In genomic region chr1:60920561-60920960, GRCh38 we compare ENCODE assay signal across 22 cellular contexts.
DNase-seq lines count a peak whose midpoint lies in the region; ATAC-seq and TF ChIP-seq lines count a peak whose summit lies in the region.
"Had no signal": no experiment of that assay in that cellular context is flagged by ENCODE, and none has a peak within 500 bp of the region (broad histone marks: within the 10 kb centered on the region; RNA-seq: fewer than 3 reads in every experiment).

No MANE protein-coding gene starts in this region.

- H3K4me3 ChIP-seq in BE2C (ENCODE audit: low read depth, low read length) (no peak overlapping the region), ectodermal cell (ENCODE audit: insufficient read depth, low read depth, low read length) (no peak overlapping the region), mesendoderm (ENCODE audit: low read length) (no peak overlapping the region)
- H3K4me3 ChIP-seq: A549, BLaER1, GM12878, GM23338, HAP-1 had no signal

- H4K5ac ChIP-seq in mesendoderm (ENCODE audit: low read length): no peak overlapping the region

- no peak overlapping the region for H2BK120ac ChIP-seq in mesendoderm (ENCODE audit: low read depth, low read length)

- 72 to 73% methylated on average over 2 of the region's 2 CpGs for WGBS in ectodermal cell, 2 experiments
- WGBS in mesendoderm (ENCODE audit: extremely low coverage, insufficient coverage, low lambda C conversion rate): no CpG with 5 or more reads among the region's 2 CpGs

- no peak overlapping the region for H3K4ac ChIP-seq in mesendoderm (ENCODE audit: low read depth, low read length)

- H3K36me3 ChIP-seq in BE2C (no peaks in the 10 kb centered on the region), ectodermal cell (ENCODE audit: control insufficient read depth, insufficient read depth, low read length) (no peaks in the 10 kb centered on the region), mesendoderm (ENCODE audit: control insufficient read depth, insufficient read depth, low read length) (no peaks in the 10 kb centered on the region)
- H3K36me3 ChIP-seq: BLaER1, HAP-1 had no signal

- H3K79me1 ChIP-seq in mesendoderm (ENCODE audit: low read length): no peaks in the 10 kb centered on the region

- H3K79me2 ChIP-seq in mesendoderm (ENCODE audit: control insufficient read depth, insufficient read depth, low read length): no peaks in the 10 kb centered on the region

- peak overlapping the region; percentile 36 for H3K27ac ChIP-seq in ectodermal cell (ENCODE audit: insufficient read depth, low read depth, low read length, poor library complexity, severe bottlenecking)
- H3K27ac ChIP-seq in mesendoderm (ENCODE audit: low read depth, low read length): no peak overlapping the region
- H3K27ac ChIP-seq: A549, BLaER1, C4-2B had no signal

- no peak overlapping the region for H2BK5ac ChIP-seq in mesendoderm (ENCODE audit: low read length)

- intact Hi-C loops in activated naive CD4-positive, alpha-beta T cell treated with anti-CD3 and anti-CD28 coated beads for 36 hours (cut with micrococcal nuclease): no loop called here

- H3K27ac Mint-ChIP-seq in activated naive CD4-positive, alpha-beta T cell treated with anti-CD3 and anti-CD28 coated beads for 36 hours: no peak overlapping the region
- H3K27ac Mint-ChIP-seq: CD4-positive, CD25-positive, alpha-beta regulatory T cell; CD8-positive, alpha-beta T cell; GM23338; HFFc6 had no signal

- no peak overlapping the region for H4K8ac ChIP-seq in mesendoderm (ENCODE audit: low read depth, low read length)

- no peak overlapping the region for H2BK15ac ChIP-seq in mesendoderm (replicated peaks; ENCODE audit: low read depth)

- no peaks in the 10 kb centered on the region for H3K36me3 Mint-ChIP-seq in activated naive CD4-positive, alpha-beta T cell treated with anti-CD3 and anti-CD28 coated beads for 36 hours (ENCODE audit: low read depth)
- H3K36me3 Mint-ChIP-seq: CD4-positive, CD25-positive, alpha-beta regulatory T cell; CD8-positive, alpha-beta T cell had no signal

- H3K4me2 ChIP-seq in mesendoderm (ENCODE audit: low read length): no peak overlapping the region
- H3K4me2 ChIP-seq: A549, BLaER1, GM23338 had no signal

- H3K27me3 Mint-ChIP-seq in activated naive CD4-positive, alpha-beta T cell treated with anti-CD3 and anti-CD28 coated beads for 36 hours (ENCODE audit: low read depth): peaks cover 4% of the 10 kb centered on the region

- no peaks in the 10 kb centered on the region for H3K4me1 Mint-ChIP-seq in activated naive CD4-positive, alpha-beta T cell treated with anti-CD3 and anti-CD28 coated beads for 36 hours (ENCODE audit: low read depth)
- H3K4me1 Mint-ChIP-seq: CD4-positive, CD25-positive, alpha-beta regulatory T cell had no signal

- no peak overlapping the region for H3K4me3 Mint-ChIP-seq in activated naive CD4-positive, alpha-beta T cell treated with anti-CD3 and anti-CD28 coated beads for 36 hours
- H3K4me3 Mint-ChIP-seq: CD4-positive, CD25-positive, alpha-beta regulatory T cell; CD8-positive, alpha-beta T cell; GM23338; HFFc6 had no signal

- H3K9ac ChIP-seq in mesendoderm (ENCODE audit: low read length): no peak overlapping the region
- H3K9ac ChIP-seq: BLaER1 had no signal

- DNase-seq in BE2C (peak; percentile 10), SK-N-DZ (ENCODE audit: low spot score) (peak; percentile 83), mesendoderm (peak; percentile 88), anterior cingulate cortex (lab: John Stamatoyannopoulos, UW) (no peak)
- no peak for DNase-seq in activated naive CD4-positive, alpha-beta T cell treated with anti-CD3 and anti-CD28 coated beads for 36 hours
- DNase-seq: 8988T; CD4-positive, CD25-positive, alpha-beta regulatory T cell; CD8-positive, alpha-beta T cell; DMS 273 treated with DMSO at 0.1 percent for 48 hours; DMS79; EL; GDM1; HFFc6 had no signal

- H3K4me1 ChIP-seq in BE2C (peaks cover 12% of the 10 kb centered on the region), ectodermal cell (ENCODE audit: control insufficient read depth, insufficient read depth, low read length) (peaks cover 21% of the 10 kb centered on the region), mesendoderm (ENCODE audit: control insufficient read depth, low read depth, low read length) (peaks cover 7% of the 10 kb centered on the region)
- H3K4me1 ChIP-seq: A549, HAP-1 had no signal

- ATAC-seq in HG03520 (IDR thresholded peaks at IDR 0.05; ENCODE audit: unreplicated experiment) (no peak), HG02885 (IDR thresholded peaks at IDR 0.05; ENCODE audit: poor library complexity, unreplicated experiment) (no peak)
- ATAC-seq: A549; CD8-positive, alpha-beta T cell; GM12878; GM23338 had no signal

- peak overlapping the region; percentile 9 for H3K18ac ChIP-seq in mesendoderm (ENCODE audit: low read length)

- H3K9me3 ChIP-seq in BE2C (no peaks in the 10 kb centered on the region), ectodermal cell (ENCODE audit: control insufficient read depth, low read length) (no peaks in the 10 kb centered on the region)
- H3K9me3 ChIP-seq: A549, BLaER1, HAP-1 had no signal

- H3K27me3 ChIP-seq in BE2C: no peaks in the 10 kb centered on the region
- H3K27me3 ChIP-seq in ectodermal cell (ENCODE audit: control insufficient read depth, insufficient read depth, low read length, poor library complexity, severe bottlenecking): no peaks in the 10 kb centered on the region
- no peaks in the 10 kb centered on the region for H3K27me3 ChIP-seq in mesendoderm (ENCODE audit: insufficient read depth, low read length, poor library complexity)
- H3K27me3 ChIP-seq: BLaER1 had no signal

- peak overlapping the region; percentile 56 for H3K56ac ChIP-seq in mesendoderm (ENCODE audit: low read length)

- H3K23ac ChIP-seq in mesendoderm (ENCODE audit: low read length): no peak overlapping the region

- no peak overlapping the region for H2AK5ac ChIP-seq in mesendoderm (ENCODE audit: low read length)

- H3K9me3 Mint-ChIP-seq in activated naive CD4-positive, alpha-beta T cell treated with anti-CD3 and anti-CD28 coated beads for 36 hours: no peaks in the 10 kb centered on the region
- H3K9me3 Mint-ChIP-seq: CD4-positive, CD25-positive, alpha-beta regulatory T cell; CD8-positive, alpha-beta T cell; GM23338; HFFc6 had no signal

- TF ChIP-seq CTCF in BE2C (IDR thresholded peaks at IDR 0.05; ENCODE audit: low read depth, low read length): no peak

- CTCF ChIA-PET in activated naive CD4-positive, alpha-beta T cell treated with anti-CD3 and anti-CD28 coated beads for 36 hours (lab: Charles Lee): no interaction called here

Comparison
In these comparisons a context has a peak if more than half of its experiments do, and no peak if none do; other contexts are left out.
1. DNase-seq: peak in BE2C (single experiment), SK-N-DZ (single experiment) and mesendoderm (single experiment); none in activated naive CD4-positive, alpha-beta T cell treated with anti-CD3 and anti-CD28 coated beads for 36 hours (single experiment) and anterior cingulate cortex (0 of 58).